17 cellular contexts compared by ENCODE assay signal in genomic region chr12:66044731-66045130, GRCh38.
A peak's percentile ranks its signal among the peaks of the same experiment; 100 is the strongest.
DNase-seq lines count a peak whose midpoint lies in the region; ATAC-seq, FAIRE-seq and TF ChIP-seq lines count a peak whose summit lies in the region.
"Had no signal": no experiment of that assay in that cellular context is flagged by ENCODE, and none has a peak within 500 bp of the region (broad histone marks: within the 10 kb centered on the region; RNA-seq: fewer than 3 reads in every experiment).

No MANE protein-coding gene starts in this region.

- H3K27me3 ChIP-seq in HepG2 (ENCODE audit: control insufficient read depth in 1 of 2, insufficient read depth in 2 of 2, low read length in 2 of 2) (no peaks in the 10 kb centered on the region), right lobe of liver (no peaks in the 10 kb centered on the region)
- H3K27me3 ChIP-seq: ascending aorta, upper lobe of left lung had no signal

- no peaks in the 10 kb centered on the region for H3K36me3 ChIP-seq in HepG2 (replicated peaks in 1 of 2; ENCODE audit: control insufficient read depth in 1 of 2, insufficient read depth in 2 of 2, low read length in 2 of 2)
- no peaks in the 10 kb centered on the region for H3K36me3 ChIP-seq in right lobe of liver
- H3K36me3 ChIP-seq: ascending aorta, upper lobe of left lung had no signal

- DNase-seq in HepG2 (ENCODE audit: low spot score) (peak; percentile 68), right lobe of liver (no peak), amniotic epithelial cell (ENCODE audit: low read depth) (peak; percentile 85), fibroblast of the conjunctiva (ENCODE audit: low read depth) (peak; percentile 14), posterior cingulate gyrus (no peak), T-helper 1 cell (no peak), anterior cingulate cortex (lab: John Stamatoyannopoulos, UW) (no peak)
- DNase-seq: 8988T; activated CD4-positive, alpha-beta T cell treated with anti-CD3 and anti-CD28 coated beads for 36 hours; activated gamma-delta T cell treated with Interleukin-2 at 50 U/mL for 16 hours; CD8-positive, alpha-beta memory T cell; NCI-H146; NCI-H2227 treated with DMSO at 0.1 percent for 48 hours; Right ventricle myocardium superior; upper lobe of left lung had no signal

- H3K27ac ChIP-seq in HepG2 (ENCODE audit: extremely low read length, insufficient read depth, low read length) (peak overlapping the region; percentile 19), right lobe of liver (no peak overlapping the region)
- H3K27ac ChIP-seq: ascending aorta, upper lobe of left lung had no signal

- TF ChIP-seq CTCF in HepG2 (CRISPR knock-in tag; IDR thresholded peaks at IDR 0.05) (peak; percentile 28; the same call in 1 of the 2 replicates), right lobe of liver (IDR thresholded peaks at IDR 0.05) (no peak)

- CTCF ChIA-PET in HepG2 (lab: Yijun Ruan, JAX; ENCODE audit: low intra/inter-chr PET ratio, low total read pairs) = no interaction called here

- BruUV-seq in HepG2 (replicated peaks; lab: Mats Ljungman, UMichigan) = no TSS peak

- ATAC-seq in HepG2 (peak; percentile 81), right lobe of liver (no peak), HG03432 (IDR thresholded peaks at IDR 0.05; ENCODE audit: unreplicated experiment) (no peak)
- ATAC-seq: activated CD4-positive, alpha-beta T cell treated with anti-CD3 and anti-CD28 coated beads for 36 hours had no signal

- WGBS in HepG2 (ENCODE audit: low lambda C conversion rate) = 5% methylated on average over 4 of the region's 4 CpGs
- 61% methylated on average over 4 of the region's 4 CpGs for WGBS in right lobe of liver (ENCODE audit: insufficient coverage, low coverage, low lambda C conversion rate, missing lambda C conversion rate)

- TF ChIP-seq EP300 in HepG2 (IDR thresholded peaks at IDR 0.05; ENCODE audit: low read depth in 2 of 2, low read length in 2 of 2) = peak in 1 of 2 experiments; percentile 8; a peak in 1 of 4 replicates
- no peak for TF ChIP-seq EP300 in HepG2 (CRISPR knock-in tag; IDR thresholded peaks at IDR 0.05; ENCODE audit: borderline replicate concordance)

- intact Hi-C loops in HepG2 (cut with micrococcal nuclease; ENCODE audit: unreplicated experiment) (loop anchor here (5.0 kb wide), 1 partner anchor 207 kb away; no protein-coding TSS in a partner anchor), right lobe of liver (cut with DNase I) (no loop called here), posterior cingulate gyrus (cut with DNase I) (no loop called here)

- no peak for TF ChIP-seq RAD21 in HepG2 (CRISPR knock-in tag; IDR thresholded peaks at IDR 0.05)

- H2AFZ ChIP-seq in HepG2 (ENCODE audit: low read length) = no peak overlapping the region

- peak overlapping the region; percentile 52 for H3K4me2 ChIP-seq in HepG2 (ENCODE audit: low read depth, low read length)

- peak; percentile 72 for FAIRE-seq in HepG2 (lab: Jason Lieb, UNC)

- no peaks in the 10 kb centered on the region for H4K20me1 ChIP-seq in HepG2 (ENCODE audit: insufficient read depth, low read length)

- in situ Hi-C loops in HepG2 (cut with HindIII; ENCODE audit: extremely low pct_ligation_motif_present, low pct_unique_long_range_greater_than_20kb) = no loop called here

- TF ChIP-seq POLR2A in HepG2 (IDR thresholded peaks at IDR 0.05; ENCODE audit: insufficient read depth in 1 of 2, low read depth in 2 of 2, low read length in 2 of 2) = no peak
- no peak for TF ChIP-seq POLR2A in right lobe of liver (IDR thresholded peaks at IDR 0.05)

- H3K4me3 ChIP-seq in HepG2 (replicated peaks in 1 of 3; ENCODE audit: insufficient read depth in 1 of 3, low read depth in 2 of 3, low read length in 3 of 3) (peak overlapping the region in 1 of 3 experiments; percentile 5; a peak in 1 of 6 replicates), right lobe of liver (no peak overlapping the region)
- H3K4me3 ChIP-seq: ascending aorta, upper lobe of left lung had no signal

- peaks cover 73% of the 10 kb centered on the region for H3K4me1 ChIP-seq in HepG2 (ENCODE audit: insufficient read depth, low read length)
- peaks cover 0 to 6% (median 0%) of the 10 kb centered on the region in 4 donors for H3K4me1 ChIP-seq in right lobe of liver
- H3K4me1 ChIP-seq: ascending aorta, upper lobe of left lung had no signal

- no peaks in the 10 kb centered on the region for H3K79me2 ChIP-seq in HepG2 (ENCODE audit: insufficient read depth, low read length)

- POLR2A ChIA-PET in HepG2 (lab: Yijun Ruan, JAX) = interaction anchor here (1.2 kb wide), 1 partner anchor 8 kb away, joined by 3 read pairs; no protein-coding TSS in a partner anchor

- H3K9me3 ChIP-seq in HepG2 (ENCODE audit: low read length) (no peaks in the 10 kb centered on the region), right lobe of liver (no peaks in the 10 kb centered on the region)
- H3K9me3 ChIP-seq: ascending aorta, upper lobe of left lung had no signal

- H3K9ac ChIP-seq in HepG2 (ENCODE audit: insufficient read depth, low read depth, low read length) = no peak overlapping the region

TF ChIP-seq in HepG2, 621 proteins besides CTCF, POLR2A, EP300 and RAD21 (continues in another document):
- TF ChIP-seq TRAFD1 (CRISPR knock-in tag; IDR thresholded peaks at IDR 0.05; ENCODE audit: borderline replicate concordance) = no peak
- no peak for TF ChIP-seq CENPT (CRISPR knock-in tag; IDR thresholded peaks at IDR 0.05; ENCODE audit: low read depth)
- no peak for TF ChIP-seq YEATS2 (CRISPR knock-in tag; IDR thresholded peaks at IDR 0.05; ENCODE audit: borderline replicate concordance)
- peak; percentile 18; the same call in 1 of the 2 replicates for TF ChIP-seq SOX5 (CRISPR knock-in tag; IDR thresholded peaks at IDR 0.05; ENCODE audit: borderline replicate concordance)
- no peak for TF ChIP-seq PHB2 (IDR thresholded peaks at IDR 0.05; ENCODE audit: partially characterized antibody)
- 0 out of 2 replicates have a peak, but pooled peaks have one; percentile 36 for TF ChIP-seq KDM2A (CRISPR knock-in tag; IDR thresholded peaks at IDR 0.05; ENCODE audit: borderline replicate concordance, low read depth)
- TF ChIP-seq ZNF639 (CRISPR knock-in tag; conservative IDR thresholded peaks at IDR 0.05) = no peak
- no peak for TF ChIP-seq SRSF9 (IDR thresholded peaks at IDR 0.05; ENCODE audit: borderline replicate concordance, insufficient read depth, low read depth, low read length, poor library complexity, severe bottlenecking)
- TF ChIP-seq ZBTB33 (CRISPR knock-in tag; IDR thresholded peaks at IDR 0.05) = 0 out of 2 replicates have a peak, but pooled peaks have one; percentile 19
- no peak for TF ChIP-seq REL (CRISPR knock-in tag; conservative IDR thresholded peaks at IDR 0.05)
- TF ChIP-seq SRSF4 (IDR thresholded peaks at IDR 0.05; ENCODE audit: low read depth, low read length, poor library complexity, severe bottlenecking) = no peak
- TF ChIP-seq ZNF737 (CRISPR knock-in tag; IDR thresholded peaks at IDR 0.05; ENCODE audit: borderline replicate concordance) = no peak

Comparison
In these comparisons a context has a peak if more than half of its experiments do, and no peak if none do; other contexts are left out.
1. DNase-seq: peak in HepG2 (single experiment), amniotic epithelial cell (single experiment) and fibroblast of the conjunctiva (single experiment); none in right lobe of liver (0 of 3), posterior cingulate gyrus (0 of 10), T-helper 1 cell (0 of 5) and anterior cingulate cortex (0 of 58).